8 cellular contexts compared by ENCODE assay signal in the genomic region with DNA sequence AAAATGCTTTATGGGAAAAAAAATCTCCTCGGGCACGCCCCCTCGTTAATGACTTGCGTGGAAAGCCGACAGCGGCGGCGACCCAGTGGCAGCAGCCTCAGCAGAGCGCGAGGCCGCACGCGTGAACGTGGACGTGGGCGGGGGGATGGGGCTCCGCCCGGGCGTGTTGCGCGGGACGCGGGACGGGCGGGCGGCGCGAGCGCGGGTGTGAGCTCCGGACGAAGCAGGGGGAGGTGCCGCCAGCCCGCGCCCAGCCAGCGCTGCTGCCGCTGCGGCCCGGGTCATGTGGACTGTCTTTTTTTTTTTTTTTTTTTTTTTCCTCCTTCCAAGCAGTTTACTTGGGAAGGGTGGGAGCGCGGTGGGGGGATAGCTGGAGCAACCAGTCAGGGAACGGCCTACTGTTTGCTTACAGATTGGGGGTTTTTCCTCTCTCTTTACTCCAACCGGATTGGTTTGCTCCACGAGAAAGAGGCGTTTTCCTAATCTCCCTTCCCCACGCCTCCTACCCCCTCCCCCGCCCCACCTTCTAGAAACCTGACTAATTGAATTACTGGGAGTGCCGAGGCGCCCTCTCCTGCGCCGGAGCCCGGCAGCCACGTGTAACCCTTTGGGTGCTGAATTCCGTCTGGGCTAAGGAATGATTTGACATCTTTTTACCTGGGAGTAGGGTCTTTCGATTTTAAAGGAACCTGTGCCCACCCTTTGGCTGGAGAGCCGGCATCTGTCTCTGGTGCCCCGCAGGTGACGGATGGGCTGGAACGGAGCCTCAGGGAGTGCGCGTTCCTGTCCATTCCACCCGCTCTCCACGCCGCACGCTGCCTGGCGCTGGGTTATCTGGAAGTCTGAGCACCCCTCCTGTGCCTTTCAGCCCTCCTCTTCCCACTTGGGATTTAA. TPM values are rescaled to one million over a fixed set of nuclear protein-coding genes. Genes with fewer than 3 reads are reported as not detected.
DNase-seq lines count a peak whose midpoint lies in the region; ATAC-seq lines count a peak whose summit lies in the region.

No MANE protein-coding gene starts in this region.

- peak; percentile 30 for DNase-seq in stimulated activated CD4-positive, alpha-beta T cell treated with anti-CD3 and anti-CD28 coated beads, Interleukin-2, amount 100 ng/mL, for 4 hours (ENCODE audit: low read depth)
- DNase-seq in stimulated activated CD4-positive, alpha-beta T cell treated with anti-CD3 and anti-CD28 coated beads, Interleukin-4, amount 100 ng/mL, for 24 hours, result no peak
- DNase-seq in NCI-H1436 (lab: John Stamatoyannopoulos, UW) (peak; percentile 95), left lobe of liver (ENCODE audit: low spot score) (peak; percentile 46)
- no peak for DNase-seq in T-helper 2 cell treated with Interferon-gamma antibody and Interleukin-4, amounts not matched to agents 5 μg/mL and 100 μg/mL, for 36 hours (ENCODE audit: low spot score)

- H3K36me3 ChIP-seq in ectodermal cell (ENCODE audit: control insufficient read depth, insufficient read depth, low read length), result no peaks in the 10 kb centered on the region

- WGBS in ectodermal cell, 2 experiments, result 0% methylated on average over 66 of the region's 66 CpGs

- peak overlapping the region; percentile 83 for H3K27ac ChIP-seq in ectodermal cell (ENCODE audit: insufficient read depth, low read depth, low read length, poor library complexity, severe bottlenecking)

- H3K4me3 ChIP-seq in ectodermal cell (ENCODE audit: insufficient read depth, low read depth, low read length), result peak overlapping the region; percentile 86

- no peaks in the 10 kb centered on the region for H3K36me3 Mint-ChIP-seq in T-helper 2 cell treated with Interferon-gamma antibody and Interleukin-4, amounts not matched to agents 5 μg/mL and 100 μg/mL, for 36 hours (ENCODE audit: low read depth)
- no peaks in the 10 kb centered on the region for H3K36me3 Mint-ChIP-seq in stimulated activated memory B cell treated with anti-CD40 and anti-IgM and Interleukin-4, amounts not matched to agents 10 μg/mL and 1 μg/mL and 100 μg/mL, for 72 hours

- no peaks in the 10 kb centered on the region for H3K4me1 ChIP-seq in ectodermal cell (ENCODE audit: control insufficient read depth, insufficient read depth, low read length)

- H3K4me3 Mint-ChIP-seq in T-helper 2 cell treated with Interferon-gamma antibody and Interleukin-4, amounts not matched to agents 5 μg/mL and 100 μg/mL, for 36 hours, result peak overlapping the region; percentile 81
- H3K4me3 Mint-ChIP-seq in stimulated activated memory B cell treated with anti-CD40 and anti-IgM and Interleukin-4, amounts not matched to agents 10 μg/mL and 1 μg/mL and 100 μg/mL, for 72 hours, result peak overlapping the region; percentile 74

- peaks cover 33% of the 10 kb centered on the region for H3K4me1 Mint-ChIP-seq in T-helper 2 cell treated with Interferon-gamma antibody and Interleukin-4, amounts not matched to agents 5 μg/mL and 100 μg/mL, for 36 hours (ENCODE audit: low read depth)
- H3K4me1 Mint-ChIP-seq in stimulated activated memory B cell treated with anti-CD40 and anti-IgM and Interleukin-4, amounts not matched to agents 10 μg/mL and 1 μg/mL and 100 μg/mL, for 72 hours, result peaks cover 38% of the 10 kb centered on the region

- no peaks in the 10 kb centered on the region for H3K27me3 ChIP-seq in ectodermal cell (ENCODE audit: control insufficient read depth, insufficient read depth, low read length, poor library complexity, severe bottlenecking)

- no peaks in the 10 kb centered on the region for H3K9me3 ChIP-seq in ectodermal cell (ENCODE audit: control insufficient read depth, low read length)

- ATAC-seq in left lobe of liver (peak; percentile 53), HG03342 (IDR thresholded peaks at IDR 0.05; ENCODE audit: unreplicated experiment) (no peak)
- peak; percentile 58 for ATAC-seq in stimulated activated memory B cell treated with anti-CD40 and anti-IgM and Interleukin-4, amounts not matched to agents 10 μg/mL and 1 μg/mL and 100 μg/mL, for 72 hours

- no peak overlapping the region for H3K27ac Mint-ChIP-seq in T-helper 2 cell treated with Interferon-gamma antibody and Interleukin-4, amounts not matched to agents 5 μg/mL and 100 μg/mL, for 36 hours
- no peak overlapping the region for H3K27ac Mint-ChIP-seq in stimulated activated memory B cell treated with anti-CD40 and anti-IgM and Interleukin-4, amounts not matched to agents 10 μg/mL and 1 μg/mL and 100 μg/mL, for 72 hours

- H3K9me3 Mint-ChIP-seq in T-helper 2 cell treated with Interferon-gamma antibody and Interleukin-4, amounts not matched to agents 5 μg/mL and 100 μg/mL, for 36 hours, result no peaks in the 10 kb centered on the region
- H3K9me3 Mint-ChIP-seq in stimulated activated memory B cell treated with anti-CD40 and anti-IgM and Interleukin-4, amounts not matched to agents 10 μg/mL and 1 μg/mL and 100 μg/mL, for 72 hours, result no peaks in the 10 kb centered on the region

- H3K27me3 Mint-ChIP-seq in T-helper 2 cell treated with Interferon-gamma antibody and Interleukin-4, amounts not matched to agents 5 μg/mL and 100 μg/mL, for 36 hours (ENCODE audit: low read depth), result peaks cover 76% of the 10 kb centered on the region
- H3K27me3 Mint-ChIP-seq in stimulated activated memory B cell treated with anti-CD40 and anti-IgM and Interleukin-4, amounts not matched to agents 10 μg/mL and 1 μg/mL and 100 μg/mL, for 72 hours, result peaks cover 78% of the 10 kb centered on the region

RNA-seq across cellular contexts. Expression of gene EFNA5, which starts 1.7 kb away (rescaled TPM):
- polyA plus RNA-seq in ectodermal cell (2013, experiment 1 of 4), result 83.2 TPM
- polyA plus RNA-seq in ectodermal cell (2013, experiment 2 of 4), result 96.7 TPM
- polyA plus RNA-seq in ectodermal cell (2013, experiment 3 of 4), result 35.9 TPM
- polyA plus RNA-seq in ectodermal cell (2013, experiment 4 of 4), result 44.4 TPM
- 0.60 TPM for total RNA-seq in left lobe of liver

Comparison
In these comparisons a context has a peak if more than half of its experiments do, and no peak if none do; other contexts are left out.
1. DNase-seq: peak in stimulated activated CD4-positive, alpha-beta T cell treated with anti-CD3 and anti-CD28 coated beads, Interleukin-2, amount 100 ng/mL, for 4 hours (single experiment), NCI-H1436 (single experiment) and left lobe of liver (single experiment); none in stimulated activated CD4-positive, alpha-beta T cell treated with anti-CD3 and anti-CD28 coated beads, Interleukin-4, amount 100 ng/mL, for 24 hours (single experiment) and T-helper 2 cell treated with Interferon-gamma antibody and Interleukin-4, amounts not matched to agents 5 μg/mL and 100 μg/mL, for 36 hours (single experiment).